28 cellular contexts compared by ENCODE assay signal in the genomic region with DNA sequence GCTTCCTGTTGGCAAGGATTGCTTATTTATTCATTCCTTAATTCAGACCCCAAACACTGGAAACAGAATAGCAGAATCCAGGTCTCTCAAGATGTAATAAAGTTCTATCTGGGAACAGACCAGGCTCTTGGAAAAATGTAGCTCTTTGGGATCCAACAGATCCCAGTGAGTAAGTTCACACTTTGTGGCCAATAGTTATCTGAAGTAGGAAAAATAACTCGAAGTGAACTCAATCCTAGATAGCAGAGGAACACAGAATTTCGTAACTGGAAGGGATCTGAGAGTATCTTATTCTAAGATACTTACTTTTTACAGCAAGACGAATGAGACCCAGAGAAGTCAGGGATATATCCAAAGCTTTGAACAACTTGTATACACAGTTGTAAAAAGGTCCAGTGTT.
"Had no signal": no experiment of that assay in that cellular context is flagged by ENCODE, and none has a peak within 500 bp of the region (broad histone marks: within the 10 kb centered on the region; RNA-seq: fewer than 3 reads in every experiment).

No MANE protein-coding gene starts in this region.

- DNase-seq: hippocampal formation; kidney glomerular epithelial cell; left cardiac atrium; midbrain; mucosa of descending colon; naive thymus-derived CD4-positive, alpha-beta T cell; pancreas; posterior cingulate gyrus; retina; right lobe of liver; stimulated activated CD4-positive, alpha-beta T cell treated with anti-CD3 and anti-CD28 coated beads, Interleukin-12 subunit alpha, Interleukin-12 subunit beta, amount 100 ng/mL, for 4 hours; stimulated activated CD4-positive, alpha-beta T cell treated with anti-CD3 and anti-CD28 coated beads, Interleukin-15, amount 100 ng/mL, for 24 hours; stimulated activated CD4-positive, alpha-beta T cell treated with anti-CD3 and anti-CD28 coated beads, Interleukin-2, amount 100 ng/mL, for 24 hours; stimulated activated CD4-positive, alpha-beta T cell treated with anti-CD3 and anti-CD28 coated beads, Interleukin-4, amount 100 ng/mL, for 1 hour; stimulated activated naive B cell treated with anti-CD40 and anti-IgM and Interleukin-4, amounts not matched to agents 10 μg/mL and 1 μg/mL and 100 μg/mL, for 72 hours; tibial artery; trophoblast cell; upper lobe of right lung had no signal

- H3K27ac ChIP-seq: pancreas, prostate gland, right lobe of liver, skin epidermis, suprapubic skin, thoracic aorta, tibial artery, upper lobe of right lung had no signal

- H3K36me3 Mint-ChIP-seq: memory B cell; naive thymus-derived CD4-positive, alpha-beta T cell; natural killer cell treated with Interleukin-12 subunit alpha and Interleukin-12 subunit beta and Interleukin-15 and Interleukin-18, amount 100 ng/mL, for 72 hours; stimulated activated naive B cell treated with anti-CD40 and anti-IgM and Interleukin-4, amounts not matched to agents 10 μg/mL and 1 μg/mL and 100 μg/mL, for 72 hours had no signal

- ATAC-seq: left lobe of liver; mucosa of descending colon; naive thymus-derived CD4-positive, alpha-beta T cell; natural killer cell treated with Interleukin-12 subunit alpha and Interleukin-12 subunit beta and Interleukin-15 and Interleukin-18, amount 100 ng/mL, for 72 hours; pancreas; right lobe of liver; stimulated activated naive B cell treated with anti-CD40 and anti-IgM and Interleukin-4, amounts not matched to agents 10 μg/mL and 1 μg/mL and 100 μg/mL, for 72 hours; upper lobe of right lung had no signal

- H3K9me3 Mint-ChIP-seq: memory B cell; naive thymus-derived CD4-positive, alpha-beta T cell; natural killer cell treated with Interleukin-12 subunit alpha and Interleukin-12 subunit beta and Interleukin-15 and Interleukin-18, amount 100 ng/mL, for 72 hours; stimulated activated naive B cell treated with anti-CD40 and anti-IgM and Interleukin-4, amounts not matched to agents 10 μg/mL and 1 μg/mL and 100 μg/mL, for 72 hours; stimulated activated naive CD8-positive, alpha-beta T cell treated with anti-CD3 and anti-CD28 coated beads, Interleukin-15, Interleukin-2, amounts not matched to agents 100 ng/mL and 50 ng/mL, for 24 hours had no signal

- H3K27me3 ChIP-seq: pancreas, right lobe of liver, suprapubic skin, tibial artery, upper lobe of right lung had no signal

- FAIRE-seq: keratinocyte, pancreas, urothelium cell line had no signal

- H3K4me1 Mint-ChIP-seq: memory B cell; naive thymus-derived CD4-positive, alpha-beta T cell had no signal

- H3K4me1 ChIP-seq: pancreas, prostate gland, tibial artery, upper lobe of right lung had no signal

- H3K4me3 ChIP-seq: mucosa of descending colon, pancreas, prostate gland, right lobe of liver, skin epidermis, suprapubic skin, thoracic aorta, tibial artery, upper lobe of right lung had no signal

- H3K27me3 Mint-ChIP-seq: stimulated activated naive B cell treated with anti-CD40 and anti-IgM and Interleukin-4, amounts not matched to agents 10 μg/mL and 1 μg/mL and 100 μg/mL, for 72 hours; stimulated activated naive CD8-positive, alpha-beta T cell treated with anti-CD3 and anti-CD28 coated beads, Interleukin-15, Interleukin-2, amounts not matched to agents 100 ng/mL and 50 ng/mL, for 24 hours had no signal

- H3K9me3 ChIP-seq: mucosa of descending colon, pancreas, prostate gland, right lobe of liver, suprapubic skin, thoracic aorta, tibial artery, upper lobe of right lung had no signal

- H3K36me3 ChIP-seq: prostate gland, right lobe of liver had no signal

- H3K4me3 Mint-ChIP-seq: memory B cell; naive thymus-derived CD4-positive, alpha-beta T cell; natural killer cell treated with Interleukin-12 subunit alpha and Interleukin-12 subunit beta and Interleukin-15 and Interleukin-18, amount 100 ng/mL, for 72 hours; stimulated activated naive B cell treated with anti-CD40 and anti-IgM and Interleukin-4, amounts not matched to agents 10 μg/mL and 1 μg/mL and 100 μg/mL, for 72 hours; stimulated activated naive CD8-positive, alpha-beta T cell treated with anti-CD3 and anti-CD28 coated beads, Interleukin-15, Interleukin-2, amounts not matched to agents 100 ng/mL and 50 ng/mL, for 24 hours had no signal
